Comparison of ENCODE assay signal across 8 cellular contexts in genomic region chr12:113070117-113070906, GRCh38. TPM values are rescaled to one million over a fixed set of nuclear protein-coding genes. Genes with fewer than 3 reads are reported as not detected.
A peak's percentile ranks its signal among the peaks of the same experiment; 100 is the strongest.
DNase-seq lines count a peak whose midpoint lies in the region; ATAC-seq, FAIRE-seq and TF ChIP-seq lines count a peak whose summit lies in the region.

No MANE protein-coding gene starts in this region.

- in situ Hi-C loops in KBM-7 (cut with MboI; ENCODE audit: low pct_unique_long_range_greater_than_20kb, low sequenced_read_pairs) = no loop called here

- TF ChIP-seq CTCF in D721Med (IDR thresholded peaks at IDR 0.05; ENCODE audit: insufficient read depth, missing control alignments) = no peak

- FAIRE-seq in D721Med (lab: Jason Lieb, UNC) = no peak

- no peaks in the 10 kb centered on the region for H3K36me3 Mint-ChIP-seq in activated naive CD4-positive, alpha-beta T cell treated with anti-CD3 and anti-CD28 coated beads, Interleukin-2, amount 50 U/mL, for 72 hours

- H3K27ac Mint-ChIP-seq in activated naive CD4-positive, alpha-beta T cell treated with anti-CD3 and anti-CD28 coated beads, Interleukin-2, amount 50 U/mL, for 72 hours = peak overlapping the region; percentile 84 to 91

- no peaks in the 10 kb centered on the region for H3K9me3 Mint-ChIP-seq in activated naive CD4-positive, alpha-beta T cell treated with anti-CD3 and anti-CD28 coated beads, Interleukin-2, amount 50 U/mL, for 72 hours

- peak; percentile 34 for ATAC-seq in GM18520 (IDR thresholded peaks at IDR 0.05; ENCODE audit: unreplicated experiment)
- ATAC-seq in activated naive CD4-positive, alpha-beta T cell treated with anti-CD3 and anti-CD28 coated beads, Interleukin-2, amount 50 U/mL, for 72 hours = peak; percentile 77 to 88
- ATAC-seq in GM18517 (IDR thresholded peaks at IDR 0.05; ENCODE audit: unreplicated experiment) = no peak
- ATAC-seq in HG02642 (IDR thresholded peaks at IDR 0.05; ENCODE audit: poor library complexity, unreplicated experiment) = no peak

- DNase-seq in KBM-7 = peak; percentile 47
- DNase-seq in activated naive CD4-positive, alpha-beta T cell treated with anti-CD3 and anti-CD28 coated beads, Interleukin-2, amount 50 U/mL, for 72 hours (ENCODE audit: low spot score in 2 of 2) = peak; percentile 40 to 81
- DNase-seq in stimulated activated CD8-positive, alpha-beta memory T cell treated with anti-CD3 and anti-CD28 coated beads, Interleukin-15, amount 100 ng/mL, for 48 hours (ENCODE audit: low read depth in 2 of 2) = peak; percentile 63 to 74
- no peak for DNase-seq in OCI-M2 (lab: John Stamatoyannopoulos, UW; ENCODE audit: unreplicated experiment)
- no peak for DNase-seq in D721Med (ENCODE audit: insufficient read length, low spot score)

RNA-seq across cellular contexts. Expression of gene DTX1, which starts 13.8 kb away (rescaled TPM):
- total RNA-seq in activated naive CD4-positive, alpha-beta T cell treated with anti-CD3 and anti-CD28 coated beads, Interleukin-2, amount 50 U/mL, for 72 hours = 10 to 100 TPM in 1 of 2 donors, 1 to 10 TPM in 1; 9.8 to 17.3 TPM

Comparison
In these comparisons a context has a peak if more than half of its experiments do, and no peak if none do; other contexts are left out.
1. ATAC-seq: peak in GM18520 (single experiment) and activated naive CD4-positive, alpha-beta T cell treated with anti-CD3 and anti-CD28 coated beads, Interleukin-2, amount 50 U/mL, for 72 hours (2 of 2); none in GM18517 (single experiment) and HG02642 (single experiment).
2. DNase-seq: peak in KBM-7 (single experiment), activated naive CD4-positive, alpha-beta T cell treated with anti-CD3 and anti-CD28 coated beads, Interleukin-2, amount 50 U/mL, for 72 hours (2 of 2) and stimulated activated CD8-positive, alpha-beta memory T cell treated with anti-CD3 and anti-CD28 coated beads, Interleukin-15, amount 100 ng/mL, for 48 hours (2 of 2); none in OCI-M2 (single experiment) and D721Med (single experiment).